In the genomic region with DNA sequence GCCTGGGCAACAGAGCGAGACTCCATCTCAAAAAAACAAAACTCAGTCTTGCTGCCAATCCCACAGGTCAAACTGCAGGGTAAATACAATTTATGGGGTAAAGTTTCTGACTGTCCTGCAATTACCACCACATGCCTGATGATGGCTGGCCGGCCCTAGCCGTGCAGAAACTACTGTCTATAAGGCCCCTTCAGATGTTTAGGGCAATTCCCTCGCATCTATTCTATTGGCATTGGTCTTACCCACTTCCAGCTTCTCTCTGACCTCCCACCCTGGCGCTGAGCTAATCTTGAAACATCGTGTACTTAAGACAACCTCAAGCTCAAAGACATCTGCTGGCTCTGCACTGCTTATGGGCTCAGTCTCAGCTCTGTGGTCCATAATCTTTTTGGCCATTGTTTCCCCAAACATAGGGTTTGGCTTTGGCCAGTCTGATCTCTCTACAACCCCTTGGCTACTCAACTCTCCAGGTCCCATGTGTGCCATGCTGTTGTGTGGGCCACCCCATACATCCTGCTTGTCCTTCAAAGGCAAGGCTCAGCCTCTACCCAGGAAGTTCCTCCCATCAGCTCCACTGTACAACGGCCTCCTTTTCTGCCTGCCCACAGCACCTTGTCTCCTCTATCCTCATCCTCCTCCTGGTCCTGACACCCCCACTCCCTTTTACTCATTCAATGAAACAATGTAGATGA, we compare ENCODE assay signal across 12 cellular contexts. TPM values are rescaled to one million over a fixed set of nuclear protein-coding genes. Genes with fewer than 3 reads are reported as not detected.
DNase-seq lines count a peak whose midpoint lies in the region; ATAC-seq, FAIRE-seq and TF ChIP-seq lines count a peak whose summit lies in the region.
"Had no signal": no experiment of that assay in that cellular context is flagged by ENCODE, and none has a peak within 500 bp of the region (broad histone marks: within the 10 kb centered on the region; RNA-seq: fewer than 3 reads in every experiment).

No MANE protein-coding gene starts in this region.

- H3K36me3 ChIP-seq in naive thymus-derived CD4-positive, alpha-beta T cell (ENCODE audit: control insufficient read depth in 2 of 3, insufficient read depth in 3 of 3, low read length in 3 of 3): no peaks in the 10 kb centered on the region

- DNase-seq in CD4-positive, alpha-beta T cell: no peak
- DNase-seq in GM12892 (ENCODE audit: insufficient read length): no peak
- DNase-seq in activated naive CD8-positive, alpha-beta T cell treated with anti-CD3 and anti-CD28 coated beads, Interleukin-2, amount 50 U/mL, for 24 hours: no peak
- DNase-seq in naive thymus-derived CD4-positive, alpha-beta T cell: no peak
- no peak for DNase-seq in 8988T
- DNase-seq: dorsolateral prefrontal cortex, NCI-H345, SW 1271 had no signal

- H3K4me1 Mint-ChIP-seq in CD4-positive, alpha-beta T cell (ENCODE audit: low read depth): peaks cover 75% of the 10 kb centered on the region
- peaks cover 92% of the 10 kb centered on the region for H3K4me1 Mint-ChIP-seq in activated naive CD8-positive, alpha-beta T cell treated with anti-CD3 and anti-CD28 coated beads, Interleukin-2, amount 50 U/mL, for 24 hours
- H3K4me1 Mint-ChIP-seq in naive thymus-derived CD4-positive, alpha-beta T cell: peaks cover 55 to 88% (median 78%) of the 10 kb centered on the region in 7 donors

- H3K27me3 ChIP-seq in CD4-positive, alpha-beta T cell (ENCODE audit: control insufficient read depth, insufficient read depth, low read length): no peaks in the 10 kb centered on the region
- no peaks in the 10 kb centered on the region for H3K27me3 ChIP-seq in naive thymus-derived CD4-positive, alpha-beta T cell (ENCODE audit: control insufficient read depth in 2 of 2, insufficient read depth in 2 of 2, low read length in 2 of 2)
- H3K27me3 ChIP-seq: dorsolateral prefrontal cortex had no signal

- peaks cover 39 to 42% of the 10 kb centered on the region in 2 donors for H3K4me1 ChIP-seq in naive thymus-derived CD4-positive, alpha-beta T cell (ENCODE audit: control insufficient read depth in 2 of 2, insufficient read depth in 2 of 2, low read length in 2 of 2)

- intact Hi-C loops in CD4-positive, alpha-beta T cell (cut with DNase I, micrococcal nuclease): no loop called here
- intact Hi-C loops in naive thymus-derived CD4-positive, alpha-beta T cell (cut with micrococcal nuclease): no loop called here

- no peak overlapping the region for H3K27ac ChIP-seq in CD4-positive, alpha-beta T cell (ENCODE audit: low read depth, low read length)
- no peak overlapping the region for H3K27ac ChIP-seq in naive thymus-derived CD4-positive, alpha-beta T cell (ENCODE audit: low read depth, low read length)

- H3K27ac Mint-ChIP-seq in CD4-positive, alpha-beta T cell: peak overlapping the region; percentile 12
- peak overlapping the region; percentile 71 for H3K27ac Mint-ChIP-seq in activated naive CD8-positive, alpha-beta T cell treated with anti-CD3 and anti-CD28 coated beads, Interleukin-2, amount 50 U/mL, for 24 hours
- H3K27ac Mint-ChIP-seq in naive thymus-derived CD4-positive, alpha-beta T cell: peak overlapping the region; percentile 24 to 82 (median 62)

- POLR2A ChIA-PET in CD4-positive, alpha-beta T cell (lab: Charles Lee): interaction anchor here (1.2 kb wide), 1 partner anchor 17 kb away, joined by 5 read pairs; a partner anchor contains a TSS
- POLR2A ChIA-PET in naive thymus-derived CD4-positive, alpha-beta T cell (lab: Charles Lee): interaction anchor here (0.8 to 1.2 kb wide), 2 partner anchors 11 to 17 kb away, joined by 3 to 6 read pairs; no protein-coding TSS in a partner anchor

- peak; percentile 77 for FAIRE-seq in GM12892 (lab: Jason Lieb, UNC)
- FAIRE-seq: H54 had no signal

- H3K9me3 Mint-ChIP-seq in CD4-positive, alpha-beta T cell: no peaks in the 10 kb centered on the region
- H3K9me3 Mint-ChIP-seq in activated naive CD8-positive, alpha-beta T cell treated with anti-CD3 and anti-CD28 coated beads, Interleukin-2, amount 50 U/mL, for 24 hours: no peaks in the 10 kb centered on the region
- no peaks in the 10 kb centered on the region for H3K9me3 Mint-ChIP-seq in naive thymus-derived CD4-positive, alpha-beta T cell

- peaks cover 30% of the 10 kb centered on the region for H3K36me3 Mint-ChIP-seq in CD4-positive, alpha-beta T cell (ENCODE audit: low read depth)
- peaks cover 51% of the 10 kb centered on the region for H3K36me3 Mint-ChIP-seq in activated naive CD8-positive, alpha-beta T cell treated with anti-CD3 and anti-CD28 coated beads, Interleukin-2, amount 50 U/mL, for 24 hours (ENCODE audit: low read depth)
- H3K36me3 Mint-ChIP-seq in naive thymus-derived CD4-positive, alpha-beta T cell: peaks cover 0 to 32% (median 9%) of the 10 kb centered on the region in 5 donors

- H3K4me3 ChIP-seq in naive thymus-derived CD4-positive, alpha-beta T cell (ENCODE audit: low read length): no peak overlapping the region
- H3K4me3 ChIP-seq: dorsolateral prefrontal cortex had no signal

- ATAC-seq in CD4-positive, alpha-beta T cell (ENCODE audit: poor library complexity): no peak
- no peak for ATAC-seq in activated naive CD8-positive, alpha-beta T cell treated with anti-CD3 and anti-CD28 coated beads, Interleukin-2, amount 50 U/mL, for 24 hours
- no peak for ATAC-seq in naive thymus-derived CD4-positive, alpha-beta T cell
- no peak for ATAC-seq in HG03460 (IDR thresholded peaks at IDR 0.05; ENCODE audit: unreplicated experiment)
- ATAC-seq in HG03135 (IDR thresholded peaks at IDR 0.05; ENCODE audit: unreplicated experiment): no peak
- no peak for ATAC-seq in HG02678 (IDR thresholded peaks at IDR 0.05; ENCODE audit: unreplicated experiment)

- no peak; the same call in 1 of the 2 replicates for TF ChIP-seq POLR2A in GM12892 (IDR thresholded peaks at IDR 0.05; ENCODE audit: low read depth, low read length)

- no peak overlapping the region for H3K4me3 Mint-ChIP-seq in CD4-positive, alpha-beta T cell
- H3K4me3 Mint-ChIP-seq in activated naive CD8-positive, alpha-beta T cell treated with anti-CD3 and anti-CD28 coated beads, Interleukin-2, amount 50 U/mL, for 24 hours: no peak overlapping the region
- H3K4me3 Mint-ChIP-seq in naive thymus-derived CD4-positive, alpha-beta T cell: peak overlapping the region in 8 of 10 donors; percentile 6 to 46 (median 21)

- TF ChIP-seq CTCF in CD4-positive, alpha-beta T cell (IDR thresholded peaks at IDR 0.05): no peak

- no peaks in the 10 kb centered on the region for H3K27me3 Mint-ChIP-seq in CD4-positive, alpha-beta T cell
- no peaks in the 10 kb centered on the region for H3K27me3 Mint-ChIP-seq in activated naive CD8-positive, alpha-beta T cell treated with anti-CD3 and anti-CD28 coated beads, Interleukin-2, amount 50 U/mL, for 24 hours
- H3K27me3 Mint-ChIP-seq in naive thymus-derived CD4-positive, alpha-beta T cell: no peaks in the 10 kb centered on the region

- H3K9me3 ChIP-seq in CD4-positive, alpha-beta T cell (ENCODE audit: control insufficient read depth, low read length): no peaks in the 10 kb centered on the region
- no peaks in the 10 kb centered on the region for H3K9me3 ChIP-seq in naive thymus-derived CD4-positive, alpha-beta T cell (ENCODE audit: control insufficient read depth in 2 of 3, low read length in 3 of 3)

- CTCF ChIA-PET in CD4-positive, alpha-beta T cell (lab: Charles Lee): interaction anchor here (1.5 kb wide), 1 partner anchor 23 kb away, joined by 4 read pairs; no protein-coding TSS in a partner anchor
- CTCF ChIA-PET in naive thymus-derived CD4-positive, alpha-beta T cell (lab: Charles Lee): interaction anchor here (1.0 to 1.4 kb wide), 4 partner anchors 12 to 85 kb away, joined by 3 to 4 read pairs (median 4); no protein-coding TSS in a partner anchor

RNA-seq across cellular contexts. Expression of a gene that starts 16.6 kb away (rescaled TPM):
- 10 to 100 TPM; 41.4 to 46.5 TPM for total RNA-seq in CD4-positive, alpha-beta T cell
- 13.9 TPM for polyA plus RNA-seq in GM12892 (2012; ENCODE audit: missing spikeins)
- total RNA-seq in naive thymus-derived CD4-positive, alpha-beta T cell: 10 to 100 TPM; 31.3 to 39.8 (median 34.1) TPM
- polyA plus RNA-seq in naive thymus-derived CD4-positive, alpha-beta T cell: 10 to 100 TPM in 1 of 2 donors, 1 to 10 TPM in 1; 2.4 to 10.6 TPM

RNA-seq across cellular contexts. Expression of a gene that starts 38.3 kb away (rescaled TPM):
- under 1 TPM; 0.20 to 0.27 TPM for total RNA-seq in CD4-positive, alpha-beta T cell
- 0.74 TPM for polyA plus RNA-seq in GM12892 (2012; ENCODE audit: missing spikeins)
- 1 to 10 TPM in 1 of 5 experiments, under 1 TPM in 3, not detected in 1; 0.12 to 1.1 (median 0.58) TPM for total RNA-seq in naive thymus-derived CD4-positive, alpha-beta T cell
- polyA plus RNA-seq in naive thymus-derived CD4-positive, alpha-beta T cell: under 1 TPM; 0.31 to 0.59 TPM

Comparison
In these comparisons a context has a peak if more than half of its experiments do, and no peak if none do; other contexts are left out.
1. H3K27ac Mint-ChIP-seq: peak in every context shown above with its lines; median percentile 71 in activated naive CD8-positive, alpha-beta T cell treated with anti-CD3 and anti-CD28 coated beads, Interleukin-2, amount 50 U/mL, for 24 hours; 62 in naive thymus-derived CD4-positive, alpha-beta T cell; 12 in CD4-positive, alpha-beta T cell.
2. H3K4me3 Mint-ChIP-seq: peak in naive thymus-derived CD4-positive, alpha-beta T cell (8 of 10); none in CD4-positive, alpha-beta T cell (single experiment) and activated naive CD8-positive, alpha-beta T cell treated with anti-CD3 and anti-CD28 coated beads, Interleukin-2, amount 50 U/mL, for 24 hours (single experiment).